In genomic region chr6:73732845-73733675, GRCh38 we compare ENCODE assay signal across 8 cellular contexts. TPM values are rescaled to one million over a fixed set of nuclear protein-coding genes. Genes with fewer than 3 reads are reported as not detected.
DNase-seq lines count a peak whose midpoint lies in the region; ATAC-seq, FAIRE-seq and TF ChIP-seq lines count a peak whose summit lies in the region.

No MANE protein-coding gene starts in this region.

- no peaks in the 10 kb centered on the region for H3K4me1 Mint-ChIP-seq in natural killer cell

- FAIRE-seq in endothelial cell of umbilical vein (lab: Jason Lieb, UNC): peak; percentile 98

- H3K4me2 ChIP-seq in endothelial cell of umbilical vein (ENCODE audit: insufficient read depth, low read length): no peak overlapping the region

- H3K36me3 ChIP-seq in endothelial cell of umbilical vein (ENCODE audit: control insufficient read depth in 2 of 2, extremely low read depth in 1 of 2, insufficient read depth in 2 of 2, low read length in 2 of 2): peaks cover 15 to 18% of the 10 kb centered on the region in 2 experiments

- H3K4me1 ChIP-seq in endothelial cell of umbilical vein (ENCODE audit: control insufficient read depth, extremely low read depth, insufficient read depth, low read length): no peaks in the 10 kb centered on the region

- H3K36me3 Mint-ChIP-seq in natural killer cell: no peaks in the 10 kb centered on the region

- ATAC-seq in GM19351 (IDR thresholded peaks at IDR 0.05; ENCODE audit: unreplicated experiment) (peak; percentile 77), HG03439 (IDR thresholded peaks at IDR 0.05; ENCODE audit: unreplicated experiment) (peak; percentile 72), natural killer cell (peak; percentile 92 to 100 (median 99))

- no peaks in the 10 kb centered on the region for H4K20me1 ChIP-seq in endothelial cell of umbilical vein (replicated peaks; ENCODE audit: control insufficient read depth, extremely low read depth, insufficient read depth, low read length)

- DNase-seq in CMK (ENCODE audit: low read depth): peak; percentile 46
- peak; percentile 70 for DNase-seq in NOMO-1 treated with DMSO at 0.1 percent for 48 hours (lab: John Stamatoyannopoulos, UW; ENCODE audit: unreplicated experiment)
- peak; percentile 13 to 39 for DNase-seq in activated CD8-positive, alpha-beta memory T cell treated with anti-CD3 and anti-CD28 coated beads for 4 hours (ENCODE audit: low read depth in 2 of 2)
- DNase-seq in endothelial cell of umbilical vein (ENCODE audit: low read depth, low spot score): peak; percentile 78
- peak; percentile 50 for DNase-seq in natural killer cell
- peak; percentile 35 to 39 for DNase-seq in stimulated activated CD8-positive, alpha-beta memory T cell treated with anti-CD3 and anti-CD28 coated beads, Interleukin-7, amount 100 ng/mL, for 48 hours (ENCODE audit: extremely low read depth in 1 of 2, low read depth in 1 of 2)

- H3K9ac ChIP-seq in endothelial cell of umbilical vein (replicated peaks; ENCODE audit: extremely low read depth, insufficient read depth, low read length): no peak overlapping the region

- H3K9me1 ChIP-seq in endothelial cell of umbilical vein (replicated peaks; ENCODE audit: control insufficient read depth, extremely low read depth, insufficient read depth, low read length): no peaks in the 10 kb centered on the region

- H3K4me3 Mint-ChIP-seq in natural killer cell: no peak overlapping the region

- H3K4me3 ChIP-seq in endothelial cell of umbilical vein (replicated peaks in 1 of 3; ENCODE audit: insufficient read depth in 1 of 3, low read depth in 1 of 3, low read length in 3 of 3): no peak overlapping the region

- no peaks in the 10 kb centered on the region for H3K9me3 Mint-ChIP-seq in natural killer cell

- dilution Hi-C loops in endothelial cell of umbilical vein (cut with MboI; ENCODE audit: extremely low pct_ligation_motif_present, low sequenced_read_pairs): no loop called here

- intact Hi-C loops in endothelial cell of umbilical vein (cut with micrococcal nuclease): loop anchor here (1.0 kb wide), 3 partner anchors 20 to 58 kb away; no protein-coding TSS in a partner anchor
- intact Hi-C loops in natural killer cell (cut with micrococcal nuclease): loop anchor here (1.0 kb wide), 1 partner anchor 58 kb away; no protein-coding TSS in a partner anchor

- POLR2A ChIA-PET in endothelial cell of umbilical vein (lab: Charles Lee): no interaction called here

- H3K9me3 ChIP-seq in endothelial cell of umbilical vein (replicated peaks; ENCODE audit: control insufficient read depth, insufficient read depth, low read length): no peaks in the 10 kb centered on the region

- no peak overlapping the region for H3K27ac ChIP-seq in endothelial cell of umbilical vein (ENCODE audit: insufficient read depth, low read depth, low read length)

- no TSS peak for BruUV-seq in endothelial cell of umbilical vein (replicated peaks; lab: Mats Ljungman, UMichigan)

- no peak overlapping the region for H2AFZ ChIP-seq in endothelial cell of umbilical vein (ENCODE audit: low read depth, low read length)

- H3K79me2 ChIP-seq in endothelial cell of umbilical vein (ENCODE audit: control insufficient read depth, insufficient read depth, low read length): no peaks in the 10 kb centered on the region

- no peaks in the 10 kb centered on the region for H3K27me3 ChIP-seq in endothelial cell of umbilical vein (ENCODE audit: control insufficient read depth in 2 of 2, insufficient read depth in 2 of 2, low read length in 2 of 2)

- TF ChIP-seq CTCF in endothelial cell of umbilical vein (IDR thresholded peaks at IDR 0.05; ENCODE audit: extremely low read depth in 1 of 2, insufficient read depth in 1 of 2, low read depth in 1 of 2, low read length in 2 of 2) (peak; percentile 91 to 93), natural killer cell (IDR thresholded peaks at IDR 0.05) (peak; percentile 72)

- H3K27ac Mint-ChIP-seq in natural killer cell: no peak overlapping the region

- CTCF ChIA-PET in endothelial cell of umbilical vein (lab: Charles Lee): interaction anchor here (0.6 to 13.0 kb wide), 26 partner anchors 9 to 1499 kb away, joined by 3 to 343 read pairs (median 6); partner anchors contain the start of gene SLC17A5

- TF ChIP-seq POLR2A in endothelial cell of umbilical vein (IDR thresholded peaks at IDR 0.05; ENCODE audit: low read depth, low read length): no peak

- no peaks in the 10 kb centered on the region for H3K27me3 Mint-ChIP-seq in natural killer cell (ENCODE audit: low read depth in 2 of 2)

TF ChIP-seq in endothelial cell of umbilical vein, 7 proteins besides CTCF, POLR2A, EP300 and RAD21:
- TF ChIP-seq POLR2AphosphoS5 (IDR thresholded peaks at IDR 0.05; ENCODE audit: insufficient read depth, low read depth, low read length) (no peak), JUN (IDR thresholded peaks at IDR 0.05; ENCODE audit: borderline replicate concordance, insufficient read depth, insufficient read length, low read depth) (no peak), MYC (IDR thresholded peaks at IDR 0.05; ENCODE audit: low read depth, low read length) (no peak), EZH2 (IDR thresholded peaks at IDR 0.05; ENCODE audit: borderline replicate concordance, low read depth, low read length, severe bottlenecking) (no peak), FOS (IDR thresholded peaks at IDR 0.05; ENCODE audit: borderline replicate concordance, insufficient read depth, low read length) (no peak), GATA2 (IDR thresholded peaks at IDR 0.05; ENCODE audit: insufficient read depth, insufficient read length, low read depth, low read length) (no peak)
- TF ChIP-seq, protein P1, sequence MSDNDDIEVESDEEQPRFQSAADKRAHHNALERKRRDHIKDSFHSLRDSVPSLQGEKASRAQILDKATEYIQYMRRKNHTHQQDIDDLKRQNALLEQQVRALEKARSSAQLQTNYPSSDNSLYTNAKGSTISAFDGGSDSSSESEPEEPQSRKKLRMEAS (IDR thresholded peaks at IDR 0.05; ENCODE audit: insufficient read depth, insufficient read length): no peak

RNA-seq across cellular contexts. Expression of gene CD109, which starts 37.1 kb away (rescaled TPM):
- total RNA-seq in endothelial cell of umbilical vein (86.2 and 107 TPM in 2 replicates), natural killer cell (under 1 TPM; 0.24 to 0.88 (median 0.83) TPM)
- 26.3 and 33.9 TPM in 2 replicates for polyA plus RNA-seq in endothelial cell of umbilical vein
- polyA plus RNA-seq in endothelial cell of umbilical vein (2011; cell fraction: cytosol; rRNA removed): 19.5 and 21.2 TPM in 2 replicates
- 27.6 and 38.5 TPM in 2 replicates for polyA plus RNA-seq in endothelial cell of umbilical vein (2011; cell fraction: nucleus; rRNA removed)
- 46.3 and 67.0 TPM in 2 replicates for polyA plus RNA-seq in endothelial cell of umbilical vein (2012)
- polyA minus RNA-seq in endothelial cell of umbilical vein: 63.8 and 67.5 TPM in 2 replicates
- polyA minus RNA-seq in endothelial cell of umbilical vein (2011; cell fraction: cytosol; rRNA and poly(A)+ RNA removed): 13.1 TPM
- 53.7 and 74.6 TPM in 2 replicates for polyA minus RNA-seq in endothelial cell of umbilical vein (2011; cell fraction: nucleus; rRNA and poly(A)+ RNA removed)

Comparison
In these comparisons a context has a peak if more than half of its experiments do, and no peak if none do; other contexts are left out.
1. DNase-seq: peak in every context shown above with its lines; median percentile 78 in endothelial cell of umbilical vein; 70 in NOMO-1 treated with DMSO at 0.1 percent for 48 hours; 50 in natural killer cell; 46 in CMK; 37 in stimulated activated CD8-positive, alpha-beta memory T cell treated with anti-CD3 and anti-CD28 coated beads, Interleukin-7, amount 100 ng/mL, for 48 hours; 26 in activated CD8-positive, alpha-beta memory T cell treated with anti-CD3 and anti-CD28 coated beads for 4 hours.
2. RNA of gene CD109, which starts 37.1 kb away (total RNA-seq): 86.2 to 107 TPM in endothelial cell of umbilical vein; 0.24 to 0.88 TPM in natural killer cell; every median in the first group is over 10 times any median in the second.
3. Peak in every context shown above with its lines, with median percentiles within 50 percentile points of each other: ATAC-seq.